13 cellular contexts compared by ENCODE assay signal in genomic region chr12:105748806-105749600, GRCh38.
DNase-seq lines count a peak whose midpoint lies in the region; ATAC-seq and TF ChIP-seq lines count a peak whose summit lies in the region.
"Had no signal": no experiment of that assay in that cellular context is flagged by ENCODE, and none has a peak within 500 bp of the region (broad histone marks: within the 10 kb centered on the region; RNA-seq: fewer than 3 reads in every experiment).

No MANE protein-coding gene starts in this region.

- H3K4me1 Mint-ChIP-seq in CD8-positive, alpha-beta memory T cell = no peaks in the 10 kb centered on the region
- no peaks in the 10 kb centered on the region for H3K4me1 Mint-ChIP-seq in activated T-cell treated with anti-CD3 and anti-CD28 coated beads, Interleukin-2, amount 50 U/mL, for 24 hours (ENCODE audit: low read depth)

- no peak overlapping the region for H3K27ac Mint-ChIP-seq in CD8-positive, alpha-beta memory T cell
- no peak overlapping the region for H3K27ac Mint-ChIP-seq in activated T-cell treated with anti-CD3 and anti-CD28 coated beads, Interleukin-2, amount 50 U/mL, for 24 hours
- H3K27ac Mint-ChIP-seq in activated naive CD4-positive, alpha-beta T cell treated with anti-CD3 and anti-CD28 coated beads, Interleukin-2, amount 50 U/mL, for 72 hours = no peak overlapping the region

- no peaks in the 10 kb centered on the region for H4K20me1 ChIP-seq in osteoblast (ENCODE audit: insufficient read depth, low read length)

- H3K4me3 ChIP-seq in ACC112 (ENCODE audit: low read depth, low read length) (no peak overlapping the region), astrocyte of the cerebellum (ENCODE audit: low read depth, low read length) (no peak overlapping the region), osteoblast (ENCODE audit: insufficient read depth, low read length) (peak overlapping the region; percentile 29)
- H3K4me3 ChIP-seq in CD8-positive, alpha-beta memory T cell (ENCODE audit: low read length) = no peak overlapping the region
- H3K4me3 ChIP-seq: upper lobe of left lung had no signal

- peak overlapping the region; percentile 49 for H3K27ac ChIP-seq in ACC112 (ENCODE audit: low read depth, low read length)
- H3K27ac ChIP-seq in osteoblast (ENCODE audit: low read depth, low read length) = peak overlapping the region; percentile 93
- no peak overlapping the region for H3K27ac ChIP-seq in CD8-positive, alpha-beta memory T cell (ENCODE audit: low read depth, low read length)
- H3K27ac ChIP-seq: upper lobe of left lung had no signal

- CTCF ChIA-PET in CD8-positive, alpha-beta memory T cell (lab: Charles Lee) = no interaction called here

- H3K36me3 ChIP-seq in ACC112 (ENCODE audit: insufficient read depth, low read length) = no peaks in the 10 kb centered on the region
- no peaks in the 10 kb centered on the region for H3K36me3 ChIP-seq in osteoblast (ENCODE audit: insufficient read depth, low read length)
- no peaks in the 10 kb centered on the region for H3K36me3 ChIP-seq in CD8-positive, alpha-beta memory T cell (ENCODE audit: insufficient read depth, low read length)
- H3K36me3 ChIP-seq: upper lobe of left lung had no signal

- TF ChIP-seq CTCF in astrocyte of the cerebellum (IDR thresholded peaks at IDR 0.05; ENCODE audit: low read depth, low read length, missing control alignments) (no peak), osteoblast (IDR thresholded peaks at IDR 0.05; ENCODE audit: extremely low read depth, low read depth, low read length) (no peak)

- POLR2A ChIA-PET in CD8-positive, alpha-beta memory T cell (lab: Charles Lee) = no interaction called here

- no peak overlapping the region for H3K4me3 Mint-ChIP-seq in CD8-positive, alpha-beta memory T cell
- no peak overlapping the region for H3K4me3 Mint-ChIP-seq in activated T-cell treated with anti-CD3 and anti-CD28 coated beads, Interleukin-2, amount 50 U/mL, for 24 hours

- in situ Hi-C loops in astrocyte of the cerebellum (cut with HindIII; ENCODE audit: low sequenced_read_pairs) = no loop called here

- peak overlapping the region; percentile 68 for H3K4me2 ChIP-seq in osteoblast (ENCODE audit: insufficient read depth, low read length)

- H3K36me3 Mint-ChIP-seq in CD8-positive, alpha-beta memory T cell = no peaks in the 10 kb centered on the region
- no peaks in the 10 kb centered on the region for H3K36me3 Mint-ChIP-seq in activated T-cell treated with anti-CD3 and anti-CD28 coated beads, Interleukin-2, amount 50 U/mL, for 24 hours (ENCODE audit: low read depth)
- H3K36me3 Mint-ChIP-seq in activated naive CD4-positive, alpha-beta T cell treated with anti-CD3 and anti-CD28 coated beads, Interleukin-2, amount 50 U/mL, for 72 hours = no peaks in the 10 kb centered on the region

- no peaks in the 10 kb centered on the region for H3K9me3 ChIP-seq in osteoblast (ENCODE audit: low read depth, low read length)
- H3K9me3 ChIP-seq in CD8-positive, alpha-beta memory T cell (ENCODE audit: low read length) = no peaks in the 10 kb centered on the region
- H3K9me3 ChIP-seq: upper lobe of left lung had no signal

- peaks cover 11% of the 10 kb centered on the region for H3K4me1 ChIP-seq in ACC112 (ENCODE audit: control insufficient read depth, insufficient read depth, low read length, unreplicated experiment)
- peaks cover 21% of the 10 kb centered on the region for H3K4me1 ChIP-seq in osteoblast (ENCODE audit: insufficient read depth, low read length)
- no peaks in the 10 kb centered on the region for H3K4me1 ChIP-seq in CD8-positive, alpha-beta memory T cell (ENCODE audit: insufficient read depth, low read length)
- H3K4me1 ChIP-seq: upper lobe of left lung had no signal

- peak; percentile 92 for DNase-seq in astrocyte of the cerebellum (ENCODE audit: low read depth)
- DNase-seq in globus pallidus (ENCODE audit: low spot score) = peak; percentile 41
- peak; percentile 76 for DNase-seq in osteoblast (ENCODE audit: insufficient read length, low spot score, missing footprints)
- DNase-seq in CD8-positive, alpha-beta memory T cell = no peak
- no peak for DNase-seq in activated T-cell treated with anti-CD3 and anti-CD28 coated beads, Interleukin-2, amount 50 U/mL, for 24 hours
- no peak for DNase-seq in activated naive CD4-positive, alpha-beta T cell treated with anti-CD3 and anti-CD28 coated beads, Interleukin-2, amount 50 U/mL, for 72 hours (ENCODE audit: low spot score in 2 of 2)
- DNase-seq in DMS79 (lab: John Stamatoyannopoulos, UW) = no peak
- DNase-seq: ACHN, activated T-cell treated with anti-CD3 and anti-CD28 coated beads for 4 hours, cerebellar nuclear complex, KG1, upper lobe of left lung had no signal

- no peaks in the 10 kb centered on the region for H3K27me3 Mint-ChIP-seq in CD8-positive, alpha-beta memory T cell
- H3K27me3 Mint-ChIP-seq in activated T-cell treated with anti-CD3 and anti-CD28 coated beads, Interleukin-2, amount 50 U/mL, for 24 hours = no peaks in the 10 kb centered on the region

- H3K27me3 ChIP-seq in ACC112 (ENCODE audit: insufficient read depth, low read length) (no peaks in the 10 kb centered on the region), osteoblast (ENCODE audit: insufficient read depth, low read length) (no peaks in the 10 kb centered on the region)
- H3K27me3 ChIP-seq in CD8-positive, alpha-beta memory T cell (ENCODE audit: insufficient read depth, low read length, poor library complexity, severe bottlenecking) = no peaks in the 10 kb centered on the region
- H3K27me3 ChIP-seq: upper lobe of left lung had no signal

- H3K79me2 ChIP-seq in ACC112 (ENCODE audit: control insufficient read depth, insufficient read depth, low read length, unreplicated experiment) (no peaks in the 10 kb centered on the region), osteoblast (ENCODE audit: insufficient read depth, low read length) (no peaks in the 10 kb centered on the region)

- H2AFZ ChIP-seq in ACC112 (ENCODE audit: low read length, unreplicated experiment) = no peak overlapping the region
- peak overlapping the region; percentile 49 for H2AFZ ChIP-seq in osteoblast (ENCODE audit: low read length)

- no peaks in the 10 kb centered on the region for H3K9me3 Mint-ChIP-seq in CD8-positive, alpha-beta memory T cell
- H3K9me3 Mint-ChIP-seq in activated T-cell treated with anti-CD3 and anti-CD28 coated beads, Interleukin-2, amount 50 U/mL, for 24 hours = no peaks in the 10 kb centered on the region
- H3K9me3 Mint-ChIP-seq in activated naive CD4-positive, alpha-beta T cell treated with anti-CD3 and anti-CD28 coated beads, Interleukin-2, amount 50 U/mL, for 72 hours = no peaks in the 10 kb centered on the region

- no peak for ATAC-seq in activated naive CD4-positive, alpha-beta T cell treated with anti-CD3 and anti-CD28 coated beads, Interleukin-2, amount 50 U/mL, for 72 hours

Comparison
In these comparisons a context has a peak if more than half of its experiments do, and no peak if none do; other contexts are left out.
1. DNase-seq: peak in astrocyte of the cerebellum (single experiment), globus pallidus (single experiment) and osteoblast (single experiment); none in CD8-positive, alpha-beta memory T cell (0 of 5), activated T-cell treated with anti-CD3 and anti-CD28 coated beads, Interleukin-2, amount 50 U/mL, for 24 hours (single experiment), activated naive CD4-positive, alpha-beta T cell treated with anti-CD3 and anti-CD28 coated beads, Interleukin-2, amount 50 U/mL, for 72 hours (0 of 2) and DMS79 (single experiment).